Comparison of ENCODE assay signal across 8 cellular contexts in the genomic region with DNA sequence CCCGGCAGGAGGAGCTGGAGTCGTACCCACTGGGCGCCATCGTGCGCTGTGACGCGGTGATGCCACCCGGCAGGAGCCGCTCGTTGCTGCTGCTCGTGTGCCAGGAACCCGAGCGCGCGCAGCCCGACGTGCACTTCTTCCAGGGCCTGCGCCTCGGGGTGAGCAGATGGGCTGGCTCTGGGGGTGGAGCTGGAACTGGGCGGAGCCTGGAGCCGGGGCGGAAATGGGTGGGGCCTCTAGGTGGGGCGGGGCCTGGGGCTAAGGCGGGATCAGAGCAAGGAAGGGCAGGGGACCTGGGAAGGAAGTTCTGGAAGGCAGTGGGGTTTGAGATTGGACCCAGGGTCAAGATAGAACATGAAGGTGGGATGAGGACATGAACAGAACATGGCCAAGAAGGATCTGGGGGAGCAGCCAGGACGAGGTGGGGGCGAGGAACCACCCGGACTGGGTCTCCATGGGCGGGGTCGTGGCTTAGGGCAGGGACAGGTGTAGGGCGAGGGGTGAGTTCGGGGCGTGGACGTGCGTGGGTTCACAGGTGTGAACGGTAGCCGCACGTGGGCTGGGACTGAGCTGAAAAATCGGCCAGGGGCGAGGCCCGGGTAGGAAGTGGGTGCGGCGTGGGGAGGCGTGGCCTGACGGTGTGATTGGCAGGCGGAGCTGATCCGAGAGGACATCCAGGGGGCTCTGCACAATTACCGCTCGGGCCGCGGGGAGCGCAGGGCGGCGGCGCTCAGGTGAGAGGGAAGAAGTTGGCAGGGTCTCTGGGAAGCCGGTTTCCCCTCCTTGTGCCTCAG. TPM values are rescaled to one million over a fixed set of nuclear protein-coding genes. Genes with fewer than 3 reads are reported as not detected.
DNase-seq lines count a peak whose midpoint lies in the region; ATAC-seq and TF ChIP-seq lines count a peak whose summit lies in the region.

No MANE protein-coding gene starts in this region.

- H3K27me3 Mint-ChIP-seq in Caco-2 (ENCODE audit: insufficient read depth, unreplicated experiment) = no peaks in the 10 kb centered on the region
- H3K27me3 Mint-ChIP-seq in activated T-helper 2 cell treated with anti-CD3 and anti-CD28 coated beads, Interferon-gamma antibody, Interleukin-2, Interleukin-4, amounts not matched to agents 10 μg/mL and 5 μg/mL and 100 μg/mL, durations not matched to agents 14 hours and 24 hours and 36 hours (ENCODE audit: low read depth) = peaks cover 20% of the 10 kb centered on the region

- peak overlapping the region; percentile 71 for H4K8ac ChIP-seq in trophoblast cell (ENCODE audit: low read depth, low read length)

- DNase-seq in Caco-2 (peak; percentile 88 to 91), OCI-M1 (lab: John Stamatoyannopoulos, UW) (peak; percentile 92), foreskin melanocyte (peak; percentile 64), trophoblast cell (peak; percentile 54 to 74), LoVo (ENCODE audit: low spot score) (no peak)
- DNase-seq in activated T-helper 2 cell treated with anti-CD3 and anti-CD28 coated beads, Interferon-gamma antibody, Interleukin-2, Interleukin-4, amounts not matched to agents 10 μg/mL and 5 μg/mL and 100 μg/mL, durations not matched to agents 14 hours and 24 hours and 36 hours (ENCODE audit: low spot score) = peak; percentile 75

- H3K4me1 ChIP-seq in Caco-2 (peaks cover 19% of the 10 kb centered on the region), HUES6 (ENCODE audit: control insufficient read depth, insufficient read depth, low read length) (peaks cover 18% of the 10 kb centered on the region; the same call in 1 of the 2 replicates), trophoblast cell (ENCODE audit: control insufficient read depth in 1 of 2, insufficient read depth in 2 of 2, low read length in 2 of 2) (peaks cover 16 to 24% of the 10 kb centered on the region in 2 experiments)

- H4K12ac ChIP-seq in trophoblast cell (ENCODE audit: low read depth, low read length) = peak overlapping the region; percentile 14

- H2BK120ac ChIP-seq in trophoblast cell (ENCODE audit: insufficient read depth, low read length, poor library complexity) = peak overlapping the region; percentile 12

- POLR2A ChIA-PET in Caco-2 (lab: Charles Lee) = interaction anchor here (0.6 to 1.5 kb wide), 5 partner anchors 9 to 519 kb away, joined by 3 to 12 read pairs (median 4); partner anchors contain the start of genes FIZ1, KMT5C and RDH13

- peaks cover 67% of the 10 kb centered on the region for H3K36me3 Mint-ChIP-seq in Caco-2 (ENCODE audit: insufficient read depth, unreplicated experiment)
- peaks cover 7% of the 10 kb centered on the region for H3K36me3 Mint-ChIP-seq in activated T-helper 2 cell treated with anti-CD3 and anti-CD28 coated beads, Interferon-gamma antibody, Interleukin-2, Interleukin-4, amounts not matched to agents 10 μg/mL and 5 μg/mL and 100 μg/mL, durations not matched to agents 14 hours and 24 hours and 36 hours (ENCODE audit: low read depth)

- H4K91ac ChIP-seq in trophoblast cell (ENCODE audit: low read depth, low read length) = peak overlapping the region; percentile 29

- H3K4ac ChIP-seq in trophoblast cell (ENCODE audit: low read depth, low read length) = no peak overlapping the region

- no peaks in the 10 kb centered on the region for H3K27me3 ChIP-seq in Caco-2 (replicated peaks; ENCODE audit: control insufficient read depth, insufficient read depth, low read length)
- peaks cover 58% of the 10 kb centered on the region for H3K27me3 ChIP-seq in HUES6 (ENCODE audit: control insufficient read depth, insufficient read depth, low read length)
- no peaks in the 10 kb centered on the region for H3K27me3 ChIP-seq in trophoblast cell (ENCODE audit: insufficient read depth, low read length)

- peak overlapping the region; percentile 85 for H3K14ac ChIP-seq in trophoblast cell (ENCODE audit: low read length)

- no peaks in the 10 kb centered on the region for H3K9me3 Mint-ChIP-seq in Caco-2 (ENCODE audit: unreplicated experiment)
- H3K9me3 Mint-ChIP-seq in activated T-helper 2 cell treated with anti-CD3 and anti-CD28 coated beads, Interferon-gamma antibody, Interleukin-2, Interleukin-4, amounts not matched to agents 10 μg/mL and 5 μg/mL and 100 μg/mL, durations not matched to agents 14 hours and 24 hours and 36 hours = no peaks in the 10 kb centered on the region

- H3K9me3 ChIP-seq in Caco-2 (no peaks in the 10 kb centered on the region), HUES6 (ENCODE audit: control insufficient read depth, insufficient read depth, low read depth, low read length) (no peaks in the 10 kb centered on the region), trophoblast cell (ENCODE audit: insufficient read depth, low read depth, low read length) (peaks cover 8% of the 10 kb centered on the region)

- peak overlapping the region; percentile 8 for H2AFZ ChIP-seq in trophoblast cell (ENCODE audit: insufficient read depth, low read length, poor library complexity)

- H3K18ac ChIP-seq in trophoblast cell (ENCODE audit: low read length) = peak overlapping the region; percentile 38

- H2BK5ac ChIP-seq in trophoblast cell (ENCODE audit: low read depth, low read length, poor library complexity) = peak overlapping the region; percentile 24

- peak overlapping the region; percentile 93 for H3K4me3 Mint-ChIP-seq in Caco-2 (ENCODE audit: unreplicated experiment)
- H3K4me3 Mint-ChIP-seq in activated T-helper 2 cell treated with anti-CD3 and anti-CD28 coated beads, Interferon-gamma antibody, Interleukin-2, Interleukin-4, amounts not matched to agents 10 μg/mL and 5 μg/mL and 100 μg/mL, durations not matched to agents 14 hours and 24 hours and 36 hours (ENCODE audit: low read depth) = peak overlapping the region; percentile 79

- H3K79me1 ChIP-seq in trophoblast cell (ENCODE audit: low read length) = peaks cover 17% of the 10 kb centered on the region

- no peak overlapping the region for H3K27ac ChIP-seq in HUES6 (ENCODE audit: low read depth, low read length)
- H3K27ac ChIP-seq in trophoblast cell (ENCODE audit: low read depth, low read length) = peak overlapping the region; percentile 15

- H3K4me3 ChIP-seq in Caco-2 (ENCODE audit: low read depth, low read length) = peak overlapping the region; percentile 80
- H3K4me3 ChIP-seq in HUES6 (ENCODE audit: low read depth, low read length) = peak overlapping the region; percentile 74
- peak overlapping the region; percentile 65 for H3K4me3 ChIP-seq in trophoblast cell (ENCODE audit: low read depth, low read length)

- H3K9ac ChIP-seq in HUES6 (ENCODE audit: low read length) = peak overlapping the region; percentile 37
- H3K9ac ChIP-seq in trophoblast cell (ENCODE audit: low read length) = peak overlapping the region; percentile 30

- H3K79me2 ChIP-seq in trophoblast cell (ENCODE audit: control insufficient read depth, insufficient read depth, low read length, poor library complexity) = peaks cover 7% of the 10 kb centered on the region

- intact Hi-C loops in Caco-2 (cut with micrococcal nuclease; ENCODE audit: unreplicated experiment) = loop anchor here (2.0 kb wide), 1 partner anchor 18 kb away; the partner anchor contains the start of gene RDH13
- intact Hi-C loops in activated T-helper 2 cell treated with anti-CD3 and anti-CD28 coated beads, Interferon-gamma antibody, Interleukin-2, Interleukin-4, amounts not matched to agents 10 μg/mL and 5 μg/mL and 100 μg/mL, durations not matched to agents 14 hours and 24 hours and 36 hours (cut with micrococcal nuclease) = loop anchor here (2.0 to 10.0 kb wide), 4 partner anchors 18 to 616 kb away; partner anchors contain the start of genes DNAAF3, LENG9, PPP1R12C and RDH13

- peak overlapping the region; percentile 94 for H3K27ac Mint-ChIP-seq in Caco-2 (ENCODE audit: unreplicated experiment)
- peak overlapping the region; percentile 86 for H3K27ac Mint-ChIP-seq in activated T-helper 2 cell treated with anti-CD3 and anti-CD28 coated beads, Interferon-gamma antibody, Interleukin-2, Interleukin-4, amounts not matched to agents 10 μg/mL and 5 μg/mL and 100 μg/mL, durations not matched to agents 14 hours and 24 hours and 36 hours

- BruUV-seq in Caco-2 (replicated peaks; lab: Mats Ljungman, UMichigan) = no TSS peak

- ATAC-seq in GM19351 (IDR thresholded peaks at IDR 0.05; ENCODE audit: unreplicated experiment) = no peak

- no CpG with 5 or more reads among the region's 55 CpGs for WGBS in trophoblast cell (ENCODE audit: extremely low coverage, insufficient coverage, insufficient read length)

- peak overlapping the region; percentile 9 for H2AK5ac ChIP-seq in trophoblast cell (ENCODE audit: low read length)

- no peak for TF ChIP-seq CTCF in Caco-2 (IDR thresholded peaks at IDR 0.05; ENCODE audit: insufficient read depth in 1 of 2, low read depth in 1 of 2, low read length in 1 of 2, severe bottlenecking in 1 of 2, unreplicated experiment in 1 of 2)

- H3K23ac ChIP-seq in trophoblast cell (ENCODE audit: low read length) = no peak overlapping the region

- peak overlapping the region; percentile 10 for H2BK12ac ChIP-seq in trophoblast cell (ENCODE audit: low read length)

- peak overlapping the region; percentile 85 for H3K4me2 ChIP-seq in trophoblast cell (ENCODE audit: low read length)

- peaks cover 29% of the 10 kb centered on the region for H3K4me1 Mint-ChIP-seq in Caco-2 (ENCODE audit: low read depth, unreplicated experiment)
- peaks cover 16% of the 10 kb centered on the region for H3K4me1 Mint-ChIP-seq in activated T-helper 2 cell treated with anti-CD3 and anti-CD28 coated beads, Interferon-gamma antibody, Interleukin-2, Interleukin-4, amounts not matched to agents 10 μg/mL and 5 μg/mL and 100 μg/mL, durations not matched to agents 14 hours and 24 hours and 36 hours (ENCODE audit: low read depth)

- CTCF ChIA-PET in Caco-2 (lab: Charles Lee) = interaction anchor here (0.6 to 1.0 kb wide), 3 partner anchors 423 to 609 kb away, joined by 3 to 7 read pairs (median 4); no protein-coding TSS in a partner anchor

- H3K36me3 ChIP-seq in Caco-2 (ENCODE audit: control insufficient read depth, insufficient read depth, low read length) (peaks cover 5% of the 10 kb centered on the region; the same call in 1 of the 2 replicates), HUES6 (ENCODE audit: control insufficient read depth, insufficient read depth, low read length) (no peaks in the 10 kb centered on the region), trophoblast cell (ENCODE audit: control insufficient read depth in 1 of 2, insufficient read depth in 2 of 2, low read length in 2 of 2) (peaks cover 16 to 31% of the 10 kb centered on the region in 2 experiments)

RNA-seq across cellular contexts. Expression of gene EPS8L1, which starts 4.6 kb away (rescaled TPM):
- 135 and 141 TPM in 2 replicates for total RNA-seq in Caco-2 (2022)
- total RNA-seq in activated T-helper 2 cell treated with anti-CD3 and anti-CD28 coated beads, Interferon-gamma antibody, Interleukin-2, Interleukin-4, amounts not matched to agents 10 μg/mL and 5 μg/mL and 100 μg/mL, durations not matched to agents 14 hours and 24 hours and 36 hours = 4.9 and 6.6 TPM in 2 replicates
- polyA plus RNA-seq in trophoblast cell (2013) = 188 and 197 TPM in 2 replicates

RNA-seq across cellular contexts. Expression of gene RDH13, which starts 17.4 kb away (rescaled TPM):
- total RNA-seq in Caco-2 (2022) = 43.3 and 49.8 TPM in 2 replicates
- total RNA-seq in activated T-helper 2 cell treated with anti-CD3 and anti-CD28 coated beads, Interferon-gamma antibody, Interleukin-2, Interleukin-4, amounts not matched to agents 10 μg/mL and 5 μg/mL and 100 μg/mL, durations not matched to agents 14 hours and 24 hours and 36 hours = 18.3 and 18.9 TPM in 2 replicates
- 64.1 and 68.9 TPM in 2 replicates for polyA plus RNA-seq in trophoblast cell (2013)

RNA-seq across cellular contexts. Expression of gene PPP1R12C, which starts 37.1 kb away (rescaled TPM):
- total RNA-seq in Caco-2 (2022) = 104 TPM in 2 replicates
- 104 and 108 TPM in 2 replicates for total RNA-seq in activated T-helper 2 cell treated with anti-CD3 and anti-CD28 coated beads, Interferon-gamma antibody, Interleukin-2, Interleukin-4, amounts not matched to agents 10 μg/mL and 5 μg/mL and 100 μg/mL, durations not matched to agents 14 hours and 24 hours and 36 hours
- polyA plus RNA-seq in trophoblast cell (2013) = 65.1 and 65.9 TPM in 2 replicates

RNA-seq across cellular contexts. Expression of gene GP6, which starts 42.3 kb away (rescaled TPM):
- not detected in 2 replicates for total RNA-seq in Caco-2 (2022)
- total RNA-seq in activated T-helper 2 cell treated with anti-CD3 and anti-CD28 coated beads, Interferon-gamma antibody, Interleukin-2, Interleukin-4, amounts not matched to agents 10 μg/mL and 5 μg/mL and 100 μg/mL, durations not matched to agents 14 hours and 24 hours and 36 hours = 0.37 and 0.50 TPM in 2 replicates
- 1.3 and 1.4 TPM in 2 replicates for polyA plus RNA-seq in trophoblast cell (2013)

Comparison
In these comparisons a context has a peak if more than half of its experiments do, and no peak if none do; other contexts are left out.
1. RNA of gene EPS8L1, which starts 4.6 kb away (total RNA-seq): 135 to 141 TPM in Caco-2; 4.9 to 6.6 TPM in activated T-helper 2 cell treated with anti-CD3 and anti-CD28 coated beads, Interferon-gamma antibody, Interleukin-2, Interleukin-4, amounts not matched to agents 10 μg/mL and 5 μg/mL and 100 μg/mL, durations not matched to agents 14 hours and 24 hours and 36 hours; every median in the first group is over 10 times any median in the second.
2. Peak in every context shown above with its lines, with median percentiles within 50 percentile points of each other: H3K4me3 ChIP-seq.